In the genomic region with DNA sequence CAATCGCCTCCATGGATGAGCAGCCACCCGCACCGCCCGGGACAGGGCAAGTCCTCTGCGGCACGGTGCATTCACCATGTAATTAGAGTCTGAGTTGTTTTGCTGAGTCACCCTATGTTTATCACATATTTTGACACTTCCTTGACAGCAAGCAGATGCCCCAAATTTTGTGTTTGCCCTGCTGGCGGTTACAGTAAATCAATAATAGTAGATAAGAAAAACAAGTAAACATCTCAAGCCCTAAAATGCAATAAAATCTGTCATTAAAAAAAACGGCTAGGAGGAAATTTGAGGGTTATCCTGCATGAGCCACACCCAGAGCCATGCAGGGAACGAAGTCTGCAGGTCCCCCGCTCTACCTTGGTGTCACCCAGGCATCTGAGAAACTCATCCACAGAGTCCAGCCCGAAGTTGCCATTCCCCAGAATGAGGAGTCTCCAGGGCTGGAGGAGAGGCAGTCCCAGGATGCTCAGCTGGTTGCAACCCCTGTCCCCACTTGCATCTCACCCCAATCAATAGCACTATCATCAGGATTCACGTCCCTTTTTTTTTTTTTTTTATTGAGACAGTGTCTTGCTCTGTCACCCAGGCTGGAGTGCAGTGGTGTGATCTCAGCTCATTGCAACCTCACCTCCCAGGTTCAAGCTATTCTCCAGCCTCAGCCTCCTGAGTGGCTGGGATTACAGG, we compare ENCODE assay signal across 1 cellular context.
TF ChIP-seq lines count a peak whose summit lies in the region.

No MANE protein-coding gene starts in this region.

TF ChIP-seq in HEK293, 187 proteins besides CTCF, POLR2A, EP300 and RAD21 (continued from another document and continues in another):
- TF ChIP-seq, protein P1, sequence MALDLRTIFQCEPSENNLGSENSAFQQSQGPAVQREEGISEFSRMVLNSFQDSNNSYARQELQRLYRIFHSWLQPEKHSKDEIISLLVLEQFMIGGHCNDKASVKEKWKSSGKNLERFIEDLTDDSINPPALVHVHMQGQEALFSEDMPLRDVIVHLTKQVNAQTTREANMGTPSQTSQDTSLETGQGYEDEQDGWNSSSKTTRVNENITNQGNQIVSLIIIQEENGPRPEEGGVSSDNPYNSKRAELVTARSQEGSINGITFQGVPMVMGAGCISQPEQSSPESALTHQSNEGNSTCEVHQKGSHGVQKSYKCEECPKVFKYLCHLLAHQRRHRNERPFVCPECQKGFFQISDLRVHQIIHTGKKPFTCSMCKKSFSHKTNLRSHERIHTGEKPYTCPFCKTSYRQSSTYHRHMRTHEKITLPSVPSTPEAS (tag by site-specific recombination; IDR thresholded peaks at IDR 0.05) = peak; percentile 12; the same call in 1 of the 2 replicates
- TF ChIP-seq REPIN1 (tag by site-specific recombination; IDR thresholded peaks at IDR 0.05; ENCODE audit: low read depth) (no peak), ZIC2 (tag by site-specific recombination; IDR thresholded peaks at IDR 0.05) (0 out of 2 replicates have a peak, but pooled peaks have one; percentile 26), ATF2 (tag by site-specific recombination; IDR thresholded peaks at IDR 0.05; ENCODE audit: low read depth) (peak; percentile 41; the same call in 1 of the 2 replicates), ZNF394 (tag by site-specific recombination; IDR thresholded peaks at IDR 0.05; ENCODE audit: borderline replicate concordance) (no peak), ZEB2 (tag by site-specific recombination; IDR thresholded peaks at IDR 0.05) (peak; percentile 85), ZNF221 (tag by site-specific recombination; IDR thresholded peaks at IDR 0.05; ENCODE audit: borderline replicate concordance) (no peak), KLF1 (tag by site-specific recombination; IDR thresholded peaks at IDR 0.05) (peak; percentile 41; the same call in 1 of the 2 replicates), ZNF830 (tag by site-specific recombination; IDR thresholded peaks at IDR 0.05; ENCODE audit: low read depth) (no peak), ZNF433 (tag by site-specific recombination; IDR thresholded peaks at IDR 0.05; ENCODE audit: low read depth) (no peak), GLI2 (tag by site-specific recombination; IDR thresholded peaks at IDR 0.05; ENCODE audit: borderline replicate concordance, low read depth) (peak; percentile 74; the same call in 1 of the 2 replicates), ZNF423 (tag by site-specific recombination; IDR thresholded peaks at IDR 0.05) (no peak), ZNF114 (tag by site-specific recombination; IDR thresholded peaks at IDR 0.05) (no peak), KLF10 (tag by site-specific recombination; IDR thresholded peaks at IDR 0.05) (peak; percentile 73), WT1 (tag by site-specific recombination; IDR thresholded peaks at IDR 0.05) (peak; percentile 54), ZNF670 (tag by site-specific recombination; IDR thresholded peaks at IDR 0.05; ENCODE audit: low read depth) (no peak), ZNF311 (tag by site-specific recombination; IDR thresholded peaks at IDR 0.05; ENCODE audit: borderline replicate concordance) (no peak), SALL2 (tag by site-specific recombination; IDR thresholded peaks at IDR 0.05; ENCODE audit: borderline replicate concordance) (no peak), ZNF791 (tag by site-specific recombination; IDR thresholded peaks at IDR 0.05) (no peak), ZNF19 (tag by site-specific recombination; IDR thresholded peaks at IDR 0.05; ENCODE audit: low read depth) (peak; percentile 64; the same call in 1 of the 2 replicates), ZNF202 (tag by site-specific recombination; IDR thresholded peaks at IDR 0.05; ENCODE audit: borderline replicate concordance) (no peak), RBAK (tag by site-specific recombination; IDR thresholded peaks at IDR 0.05) (no peak), ZNF558 (tag by site-specific recombination; IDR thresholded peaks at IDR 0.05) (0 out of 2 replicates have a peak, but pooled peaks have one; percentile 47), ZNF214 (tag by site-specific recombination; IDR thresholded peaks at IDR 0.05; ENCODE audit: borderline replicate concordance) (no peak), HOXD13 (CRISPR knock-in tag; IDR thresholded peaks at IDR 0.05; ENCODE audit: borderline replicate concordance) (no peak), ZSCAN18 (tag by site-specific recombination; IDR thresholded peaks at IDR 0.05) (no peak), ZNF654 (tag by site-specific recombination; IDR thresholded peaks at IDR 0.05; ENCODE audit: low read depth) (no peak), ZNF580 (tag by site-specific recombination; IDR thresholded peaks at IDR 0.05) (0 out of 2 replicates have a peak, but pooled peaks have one; percentile 43), ZNF501 (tag by site-specific recombination; IDR thresholded peaks at IDR 0.05) (no peak), ZFP41 (tag by site-specific recombination; IDR thresholded peaks at IDR 0.05; ENCODE audit: borderline replicate concordance) (no peak), ZNF664 (tag by site-specific recombination; IDR thresholded peaks at IDR 0.05) (peak; percentile 86), ZNF140 (tag by site-specific recombination; IDR thresholded peaks at IDR 0.05) (no peak), ZNF677 (tag by site-specific recombination; IDR thresholded peaks at IDR 0.05) (no peak), ZNF530 (tag by site-specific recombination; IDR thresholded peaks at IDR 0.05; ENCODE audit: low read depth) (no peak), YY1 (tag by site-specific recombination; IDR thresholded peaks at IDR 0.05) (0 out of 2 replicates have a peak, but pooled peaks have one; percentile 37)
- TF ChIP-seq, protein P2, sequence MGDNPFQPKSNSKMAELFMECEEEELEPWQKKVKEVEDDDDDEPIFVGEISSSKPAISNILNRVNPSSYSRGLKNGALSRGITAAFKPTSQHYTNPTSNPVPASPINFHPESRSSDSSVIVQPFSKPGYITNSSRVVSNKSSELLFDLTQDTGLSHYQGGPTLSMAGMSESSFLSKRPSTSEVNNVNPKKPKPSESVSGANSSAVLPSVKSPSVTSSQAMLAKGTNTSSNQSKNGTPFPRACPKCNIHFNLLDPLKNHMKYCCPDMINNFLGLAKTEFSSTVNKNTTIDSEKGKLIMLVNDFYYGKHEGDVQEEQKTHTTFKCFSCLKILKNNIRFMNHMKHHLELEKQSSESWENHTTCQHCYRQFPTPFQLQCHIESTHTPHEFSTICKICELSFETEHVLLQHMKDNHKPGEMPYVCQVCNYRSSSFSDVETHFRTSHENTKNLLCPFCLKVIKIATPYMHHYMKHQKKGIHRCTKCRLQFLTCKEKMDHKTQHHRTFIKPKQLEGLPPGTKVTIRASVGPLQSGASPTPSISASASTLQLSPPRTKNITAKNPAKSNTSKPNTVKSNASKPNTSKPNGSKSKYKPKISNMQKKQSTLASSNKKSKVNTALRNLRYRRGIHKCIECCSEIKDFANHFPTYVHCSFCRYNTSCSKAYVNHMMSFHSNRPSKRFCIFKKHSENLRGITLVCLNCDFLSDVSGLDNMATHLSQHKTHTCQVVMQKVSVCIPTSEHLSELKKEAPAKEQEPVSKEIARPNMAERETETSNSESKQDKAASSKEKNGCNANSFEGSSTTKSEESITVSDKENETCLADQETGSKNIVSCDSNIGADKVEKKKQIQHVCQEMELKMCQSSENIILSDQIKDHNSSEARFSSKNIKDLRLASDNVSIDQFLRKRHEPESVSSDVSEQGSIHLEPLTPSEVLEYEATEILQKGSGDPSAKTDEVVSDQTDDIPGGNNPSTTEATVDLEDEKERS (tag by site-specific recombination; IDR thresholded peaks at IDR 0.05) = no peak
- TF ChIP-seq, protein P3, sequence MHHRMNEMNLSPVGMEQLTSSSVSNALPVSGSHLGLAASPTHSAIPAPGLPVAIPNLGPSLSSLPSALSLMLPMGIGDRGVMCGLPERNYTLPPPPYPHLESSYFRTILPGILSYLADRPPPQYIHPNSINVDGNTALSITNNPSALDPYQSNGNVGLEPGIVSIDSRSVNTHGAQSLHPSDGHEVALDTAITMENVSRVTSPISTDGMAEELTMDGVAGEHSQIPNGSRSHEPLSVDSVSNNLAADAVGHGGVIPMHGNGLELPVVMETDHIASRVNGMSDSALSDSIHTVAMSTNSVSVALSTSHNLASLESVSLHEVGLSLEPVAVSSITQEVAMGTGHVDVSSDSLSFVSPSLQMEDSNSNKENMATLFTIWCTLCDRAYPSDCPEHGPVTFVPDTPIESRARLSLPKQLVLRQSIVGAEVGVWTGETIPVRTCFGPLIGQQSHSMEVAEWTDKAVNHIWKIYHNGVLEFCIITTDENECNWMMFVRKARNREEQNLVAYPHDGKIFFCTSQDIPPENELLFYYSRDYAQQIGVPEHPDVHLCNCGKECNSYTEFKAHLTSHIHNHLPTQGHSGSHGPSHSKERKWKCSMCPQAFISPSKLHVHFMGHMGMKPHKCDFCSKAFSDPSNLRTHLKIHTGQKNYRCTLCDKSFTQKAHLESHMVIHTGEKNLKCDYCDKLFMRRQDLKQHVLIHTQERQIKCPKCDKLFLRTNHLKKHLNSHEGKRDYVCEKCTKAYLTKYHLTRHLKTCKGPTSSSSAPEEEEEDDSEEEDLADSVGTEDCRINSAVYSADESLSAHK (tag by site-specific recombination; IDR thresholded peaks at IDR 0.05) = peak; percentile 70
- TF ChIP-seq, protein P4, sequence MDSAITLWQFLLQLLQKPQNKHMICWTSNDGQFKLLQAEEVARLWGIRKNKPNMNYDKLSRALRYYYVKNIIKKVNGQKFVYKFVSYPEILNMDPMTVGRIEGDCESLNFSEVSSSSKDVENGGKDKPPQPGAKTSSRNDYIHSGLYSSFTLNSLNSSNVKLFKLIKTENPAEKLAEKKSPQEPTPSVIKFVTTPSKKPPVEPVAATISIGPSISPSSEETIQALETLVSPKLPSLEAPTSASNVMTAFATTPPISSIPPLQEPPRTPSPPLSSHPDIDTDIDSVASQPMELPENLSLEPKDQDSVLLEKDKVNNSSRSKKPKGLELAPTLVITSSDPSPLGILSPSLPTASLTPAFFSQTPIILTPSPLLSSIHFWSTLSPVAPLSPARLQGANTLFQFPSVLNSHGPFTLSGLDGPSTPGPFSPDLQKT (IDR thresholded peaks at IDR 0.05; ENCODE audit: borderline replicate concordance, low read depth, low read length) = no peak
- TF ChIP-seq, protein P5, sequence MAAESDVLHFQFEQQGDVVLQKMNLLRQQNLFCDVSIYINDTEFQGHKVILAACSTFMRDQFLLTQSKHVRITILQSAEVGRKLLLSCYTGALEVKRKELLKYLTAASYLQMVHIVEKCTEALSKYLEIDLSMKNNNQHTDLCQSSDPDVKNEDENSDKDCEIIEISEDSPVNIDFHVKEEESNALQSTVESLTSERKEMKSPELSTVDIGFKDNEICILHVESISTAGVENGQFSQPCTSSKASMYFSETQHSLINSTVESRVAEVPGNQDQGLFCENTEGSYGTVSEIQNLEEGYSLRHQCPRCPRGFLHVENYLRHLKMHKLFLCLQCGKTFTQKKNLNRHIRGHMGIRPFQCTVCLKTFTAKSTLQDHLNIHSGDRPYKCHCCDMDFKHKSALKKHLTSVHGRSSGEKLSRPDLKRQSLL (tag by site-specific recombination; IDR thresholded peaks at IDR 0.05) = no peak
- TF ChIP-seq, protein P6, sequence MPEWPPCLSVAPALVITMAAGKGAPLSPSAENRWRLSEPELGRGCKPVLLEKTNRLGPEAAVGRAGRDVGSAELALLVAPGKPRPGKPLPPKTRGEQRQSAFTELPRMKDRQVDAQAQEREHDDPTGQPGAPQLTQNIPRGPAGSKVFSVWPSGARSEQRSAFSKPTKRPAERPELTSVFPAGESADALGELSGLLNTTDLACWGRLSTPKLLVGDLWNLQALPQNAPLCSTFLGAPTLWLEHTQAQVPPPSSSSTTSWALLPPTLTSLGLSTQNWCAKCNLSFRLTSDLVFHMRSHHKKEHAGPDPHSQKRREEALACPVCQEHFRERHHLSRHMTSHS (tag by site-specific recombination; IDR thresholded peaks at IDR 0.05) = peak; percentile 99
- TF ChIP-seq, protein P7, sequence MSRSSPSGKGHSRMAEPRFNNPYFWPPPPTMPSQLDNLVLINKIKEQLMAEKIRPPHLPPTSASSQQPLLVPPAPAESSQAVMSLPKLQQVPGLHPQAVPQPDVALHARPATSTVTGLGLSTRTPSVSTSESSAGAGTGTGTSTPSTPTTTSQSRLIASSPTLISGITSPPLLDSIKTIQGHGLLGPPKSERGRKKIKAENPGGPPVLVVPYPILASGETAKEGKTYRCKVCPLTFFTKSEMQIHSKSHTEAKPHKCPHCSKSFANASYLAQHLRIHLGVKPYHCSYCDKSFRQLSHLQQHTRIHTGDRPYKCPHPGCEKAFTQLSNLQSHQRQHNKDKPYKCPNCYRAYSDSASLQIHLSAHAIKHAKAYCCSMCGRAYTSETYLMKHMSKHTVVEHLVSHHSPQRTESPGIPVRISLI (tag by site-specific recombination; IDR thresholded peaks at IDR 0.05) = no peak
